Comparison of ENCODE assay signal across 9 cellular contexts in genomic region chr22:19121631-19122142, GRCh38. TPM values are rescaled to one million over a fixed set of nuclear protein-coding genes. Genes with fewer than 3 reads are reported as not detected.
DNase-seq lines count a peak whose midpoint lies in the region; ATAC-seq and TF ChIP-seq lines count a peak whose summit lies in the region.
"Had no signal": no experiment of that assay in that cellular context is flagged by ENCODE, and none has a peak within 500 bp of the region (broad histone marks: within the 10 kb centered on the region; RNA-seq: fewer than 3 reads in every experiment).

No MANE protein-coding gene starts in this region.

- H3K27me3 Mint-ChIP-seq in osteocyte (ENCODE audit: unreplicated experiment) = no peaks in the 10 kb centered on the region

- H3K36me3 Mint-ChIP-seq in activated naive CD4-positive, alpha-beta T cell treated with anti-CD3 and anti-CD28 coated beads, Interleukin-2, amount 50 U/mL, for 72 hours = no peaks in the 10 kb centered on the region
- H3K36me3 Mint-ChIP-seq in osteocyte (ENCODE audit: unreplicated experiment) = no peaks in the 10 kb centered on the region

- DNase-seq in NCI-H748 (lab: John Stamatoyannopoulos, UW; ENCODE audit: unreplicated experiment) (peak; percentile 68), NCI-H748 treated with DMSO at 0.1 percent for 48 hours (lab: John Stamatoyannopoulos, UW) (no peak), NCI-H774 (lab: John Stamatoyannopoulos, UW) (peak; percentile 23), Right ventricle myocardium superior (peak; percentile 67), osteocyte (ENCODE audit: extremely low spot score, unreplicated experiment) (no peak), superior temporal gyrus (ENCODE audit: extremely low spot score) (no peak)
- peak; percentile 37 to 65 for DNase-seq in activated naive CD4-positive, alpha-beta T cell treated with anti-CD3 and anti-CD28 coated beads, Interleukin-2, amount 50 U/mL, for 72 hours (ENCODE audit: low spot score in 2 of 2)

- H3K4me3 Mint-ChIP-seq in osteocyte (ENCODE audit: unreplicated experiment) = peak overlapping the region; percentile 82

- intact Hi-C loops in Right ventricle myocardium superior (cut with DNase I) = no loop called here

- no peak for TF ChIP-seq CTCF in osteocyte (IDR thresholded peaks at IDR 0.05)

- H3K9me3 Mint-ChIP-seq in activated naive CD4-positive, alpha-beta T cell treated with anti-CD3 and anti-CD28 coated beads, Interleukin-2, amount 50 U/mL, for 72 hours = no peaks in the 10 kb centered on the region
- no peaks in the 10 kb centered on the region for H3K9me3 Mint-ChIP-seq in osteocyte (ENCODE audit: unreplicated experiment)

- peaks cover 33% of the 10 kb centered on the region for H3K4me1 Mint-ChIP-seq in osteocyte (ENCODE audit: unreplicated experiment)

- peak; percentile 9 for ATAC-seq in HG02943 (IDR thresholded peaks at IDR 0.05; ENCODE audit: low read depth, unreplicated experiment)
- peak; percentile 23 to 27 for ATAC-seq in activated naive CD4-positive, alpha-beta T cell treated with anti-CD3 and anti-CD28 coated beads, Interleukin-2, amount 50 U/mL, for 72 hours
- ATAC-seq in Right ventricle myocardium superior (ENCODE audit: poor library complexity) = peak; percentile 61

- peak overlapping the region; percentile 79 to 83 for H3K27ac Mint-ChIP-seq in activated naive CD4-positive, alpha-beta T cell treated with anti-CD3 and anti-CD28 coated beads, Interleukin-2, amount 50 U/mL, for 72 hours
- H3K27ac Mint-ChIP-seq in osteocyte (ENCODE audit: unreplicated experiment) = peak overlapping the region; percentile 45

RNA-seq across cellular contexts. Expression of gene DGCR2, which starts 0.5 kb away (rescaled TPM):
- total RNA-seq in activated naive CD4-positive, alpha-beta T cell treated with anti-CD3 and anti-CD28 coated beads, Interleukin-2, amount 50 U/mL, for 72 hours = 10 to 100 TPM in 1 of 2 donors, 1 to 10 TPM in 1; 9.5 to 23.6 TPM
- total RNA-seq in Right ventricle myocardium superior = 29.7 TPM
- total RNA-seq in osteocyte = 64.4 and 66.3 TPM in 2 replicates

RNA-seq across cellular contexts. Expression of gene TSSK2, which starts 9.4 kb away (rescaled TPM):
- not detected for total RNA-seq in activated naive CD4-positive, alpha-beta T cell treated with anti-CD3 and anti-CD28 coated beads, Interleukin-2, amount 50 U/mL, for 72 hours
- total RNA-seq in Right ventricle myocardium superior (not detected), osteocyte (not detected in 2 replicates)
- total RNA-seq: renal cortical epithelial cell had no signal

RNA-seq across cellular contexts. Expression of gene ESS2, which starts 22.8 kb away (rescaled TPM):
- 10 to 100 TPM; 16.5 to 21.5 TPM for total RNA-seq in activated naive CD4-positive, alpha-beta T cell treated with anti-CD3 and anti-CD28 coated beads, Interleukin-2, amount 50 U/mL, for 72 hours
- total RNA-seq in Right ventricle myocardium superior = 6.7 TPM
- total RNA-seq in osteocyte = 21.6 TPM in 2 replicates

RNA-seq across cellular contexts. Expression of gene GSC2, which starts 28.4 kb away (rescaled TPM):
- total RNA-seq in activated naive CD4-positive, alpha-beta T cell treated with anti-CD3 and anti-CD28 coated beads, Interleukin-2, amount 50 U/mL, for 72 hours = not detected
- total RNA-seq in Right ventricle myocardium superior (not detected), osteocyte (not detected in 2 replicates)
- total RNA-seq: renal cortical epithelial cell had no signal

RNA-seq across cellular contexts. Expression of gene SLC25A1, which starts 56.8 kb away (rescaled TPM):
- 10 to 100 TPM; 59.1 to 61.3 TPM for total RNA-seq in activated naive CD4-positive, alpha-beta T cell treated with anti-CD3 and anti-CD28 coated beads, Interleukin-2, amount 50 U/mL, for 72 hours
- total RNA-seq in Right ventricle myocardium superior (26.6 TPM), osteocyte (96.1 and 96.2 TPM in 2 replicates)

Comparison
In these comparisons a context has a peak if more than half of its experiments do, and no peak if none do; other contexts are left out.
1. DNase-seq: peak in NCI-H748 (single experiment), NCI-H774 (single experiment), activated naive CD4-positive, alpha-beta T cell treated with anti-CD3 and anti-CD28 coated beads, Interleukin-2, amount 50 U/mL, for 72 hours (2 of 2) and Right ventricle myocardium superior (single experiment); none in NCI-H748 treated with DMSO at 0.1 percent for 48 hours (single experiment), osteocyte (single experiment) and superior temporal gyrus (single experiment).
2. ATAC-seq: peak in every context shown above with its lines; median percentile 61 in Right ventricle myocardium superior; 25 in activated naive CD4-positive, alpha-beta T cell treated with anti-CD3 and anti-CD28 coated beads, Interleukin-2, amount 50 U/mL, for 72 hours; 9 in HG02943.